Comparison of ENCODE assay signal across 34 cellular contexts in the genomic region with DNA sequence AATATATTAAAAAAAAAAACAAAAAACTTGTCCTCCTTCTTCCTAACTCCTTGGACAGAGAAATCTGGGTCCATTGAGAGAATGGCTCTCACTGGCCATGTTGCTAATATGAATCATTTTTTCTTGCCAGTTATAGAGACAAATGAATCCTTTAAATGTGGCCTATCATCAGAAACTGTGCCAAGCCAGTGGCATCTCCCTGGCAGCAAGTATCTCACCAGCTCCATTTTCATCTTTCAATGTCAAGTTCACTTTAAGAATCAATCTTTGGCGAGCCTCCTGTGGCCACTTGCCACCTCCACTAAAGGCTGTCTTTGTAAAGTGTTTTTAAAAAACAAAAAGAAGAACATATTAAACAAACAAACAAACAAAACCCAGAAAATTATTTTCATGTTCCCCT.
"Had no signal": no experiment of that assay in that cellular context is flagged by ENCODE, and none has a peak within 500 bp of the region (broad histone marks: within the 10 kb centered on the region; RNA-seq: fewer than 3 reads in every experiment).

No MANE protein-coding gene starts in this region.

- H3K4me2 ChIP-seq: KMS-11 had no signal

- H3K4me3 ChIP-seq: MG63 had no signal

- H3K9me3 ChIP-seq: MG63 had no signal

- H3K27me3 ChIP-seq: MG63 had no signal

- H3K36me3 ChIP-seq: MG63 had no signal

- H3K9ac ChIP-seq: KMS-11 had no signal

- H3K27ac ChIP-seq: KMS-11 had no signal

- DNase-seq: Karpas-422, Kasumi-1, KG1, MG63, MM.1S, MV-4-11, NCI-H1048, NCI-H1092, NCI-H1092 treated with DMSO at 0.1 percent for 48 hours, NCI-H1105, NCI-H1105 treated with DMSO at 0.1 percent for 48 hours, NCI-H1417, NCI-H1417 treated with DMSO at 0.1 percent for 48 hours, NCI-H1436, NCI-H1436 treated with DMSO at 0.1 percent for 48 hours, NCI-H146, NCI-H1694, NCI-H1694 treated with DMSO at 0.1 percent for 48 hours, NCI-H187, NCI-H187 treated with DMSO at 0.1 percent for 48 hours, NCI-H1930, NCI-H2029, NCI-H2029 treated with DMSO at 0.1 percent for 48 hours, NCI-H2081, NCI-H2081 treated with DMSO at 0.1 percent for 48 hours, NCI-H2107, NCI-H2171, NCI-H2171 treated with DMSO at 0.1 percent for 48 hours, NCI-H2227 treated with DMSO at 0.1 percent for 48 hours, NCI-H226, NCI-H345, NCI-H510A, NCI-H510A treated with DMSO at 0.1 percent for 48 hours had no signal
